15 cellular contexts compared by ENCODE assay signal in the genomic region with DNA sequence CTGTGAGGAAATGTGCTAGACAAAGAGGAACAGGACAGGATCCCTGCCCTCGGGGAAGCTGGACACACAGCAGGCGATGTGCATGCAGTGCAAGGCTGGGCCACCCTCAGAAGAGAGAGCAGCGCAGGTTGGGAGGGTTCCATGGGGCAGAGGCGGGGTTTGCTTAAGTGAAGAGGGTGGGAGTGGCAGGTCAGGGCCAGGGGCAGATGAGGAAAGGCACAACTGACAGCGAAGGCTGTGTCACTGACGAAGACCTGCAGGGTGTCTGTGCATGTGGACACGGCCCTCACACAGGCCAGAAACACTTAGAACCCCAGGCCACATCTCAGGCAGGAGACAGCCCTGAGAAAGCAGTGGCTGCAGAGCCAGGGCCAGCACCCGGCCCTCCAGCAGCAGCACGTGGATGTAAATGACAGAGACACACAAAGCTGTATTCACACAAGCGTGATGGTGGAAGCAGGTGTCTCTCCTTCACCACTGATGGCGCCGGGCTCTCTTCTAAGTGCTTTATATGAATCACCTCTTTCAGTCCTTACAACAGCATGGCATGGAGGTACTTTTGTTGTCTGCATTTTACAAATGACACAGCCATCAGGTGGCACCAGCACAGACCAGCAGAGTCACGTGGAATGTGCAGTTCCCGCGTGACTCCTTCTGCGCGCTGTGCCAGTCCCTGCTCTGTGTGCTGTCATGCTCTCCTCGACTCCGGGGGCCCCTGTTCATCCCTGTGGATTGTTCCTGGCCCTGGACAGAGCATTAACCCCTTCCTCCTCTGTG. TPM values are rescaled to one million over a fixed set of nuclear protein-coding genes. Genes with fewer than 3 reads are reported as not detected.
DNase-seq lines count a peak whose midpoint lies in the region; ATAC-seq and TF ChIP-seq lines count a peak whose summit lies in the region.
"Had no signal": no experiment of that assay in that cellular context is flagged by ENCODE, and none has a peak within 500 bp of the region (broad histone marks: within the 10 kb centered on the region; RNA-seq: fewer than 3 reads in every experiment).

No MANE protein-coding gene starts in this region.

- no peaks in the 10 kb centered on the region for H3K36me3 ChIP-seq in left lung
- H3K36me3 ChIP-seq: prostate gland, uterus had no signal

- no peak overlapping the region for H3K27ac ChIP-seq in left lung
- H3K27ac ChIP-seq: prostate gland, uterus had no signal

- DNase-seq in COLO668 (lab: John Stamatoyannopoulos, UW; ENCODE audit: unreplicated experiment) = peak; percentile 32
- peak; percentile 68 for DNase-seq in NCI-H2029 treated with DMSO at 0.1 percent for 48 hours (lab: John Stamatoyannopoulos, UW)
- peak; percentile 65 for DNase-seq in SK-N-DZ (ENCODE audit: low spot score)
- peak in 1 of 2 donors; percentile 61 for DNase-seq in left lung
- DNase-seq in SW 1271 (lab: John Stamatoyannopoulos, UW) = no peak
- DNase-seq in stimulated activated CD4-positive, alpha-beta T cell treated with anti-CD3 and anti-CD28 coated beads, Interleukin-2, amount 100 ng/mL, for 24 hours = no peak
- DNase-seq: activated CD4-positive, alpha-beta T cell treated with anti-CD3 and anti-CD28 coated beads for 4 hours; Calu3; effector CD8-positive, alpha-beta T cell; stimulated activated CD4-positive, alpha-beta T cell treated with anti-CD3 and anti-CD28 coated beads, Interleukin-12 subunit alpha, Interleukin-12 subunit beta, amount 100 ng/mL, for 4 hours; T1000; uterus had no signal

- peaks cover 0 to 3% of the 10 kb centered on the region in 2 donors for H3K27me3 ChIP-seq in left lung
- H3K27me3 ChIP-seq: uterus had no signal

- H3K4me3 ChIP-seq in left lung = no peak overlapping the region
- H3K4me3 ChIP-seq: prostate gland, uterus had no signal

- H3K9me3 ChIP-seq in left lung = no peaks in the 10 kb centered on the region
- H3K9me3 ChIP-seq: prostate gland, uterus had no signal

- ATAC-seq in left lung = peak; percentile 28
- no peak for ATAC-seq in HG02981 (IDR thresholded peaks at IDR 0.05; ENCODE audit: unreplicated experiment)
- ATAC-seq in HG03520 (IDR thresholded peaks at IDR 0.05; ENCODE audit: unreplicated experiment) = no peak

- intact Hi-C loops in left lung (cut with DNase I) = loop anchor here in 1 of 2 donors (10.0 kb wide), 2 partner anchors 106 to 136 kb away; no protein-coding TSS in a partner anchor

- TF ChIP-seq CTCF in left lung (IDR thresholded peaks at IDR 0.05) = no peak

- no peaks in the 10 kb centered on the region for H3K4me1 ChIP-seq in left lung
- H3K4me1 ChIP-seq: prostate gland, uterus had no signal

RNA-seq across cellular contexts. Expression of a gene that starts 54.5 kb away (rescaled TPM):
- 11.0 and 15.9 TPM in 2 replicates for polyA plus RNA-seq in SK-N-DZ (2014; cell fraction: cytosol; rRNA removed)
- 31.3 and 34.2 TPM in 2 replicates for polyA plus RNA-seq in SK-N-DZ (2014; cell fraction: nucleus; rRNA removed)
- total RNA-seq in left lung = 10 to 100 TPM in 1 of 2 donors, 1 to 10 TPM in 1; 4.1 to 16.6 TPM
- total RNA-seq: Calu3 had no signal

Comparison
In these comparisons a context has a peak if more than half of its experiments do, and no peak if none do; other contexts are left out.
1. DNase-seq: peak in COLO668 (single experiment), NCI-H2029 treated with DMSO at 0.1 percent for 48 hours (single experiment) and SK-N-DZ (single experiment); none in SW 1271 (0 of 2) and stimulated activated CD4-positive, alpha-beta T cell treated with anti-CD3 and anti-CD28 coated beads, Interleukin-2, amount 100 ng/mL, for 24 hours (0 of 2).